8 cellular contexts compared by ENCODE assay signal in genomic region chr2:73970850-73971471, GRCh38. TPM values are rescaled to one million over a fixed set of nuclear protein-coding genes. Genes with fewer than 3 reads are reported as not detected.
A peak's percentile ranks its signal among the peaks of the same experiment; 100 is the strongest.
DNase-seq lines count a peak whose midpoint lies in the region; ATAC-seq, FAIRE-seq and TF ChIP-seq lines count a peak whose summit lies in the region.

No MANE protein-coding gene starts in this region.

- POLR2A ChIA-PET in CD8-positive, alpha-beta memory T cell (lab: Charles Lee) = interaction anchor here (0.6 to 1.4 kb wide), 9 partner anchors 8 to 41 kb away, joined by 3 to 5 read pairs (median 4); no protein-coding TSS in a partner anchor

- no peaks in the 10 kb centered on the region for H3K9me3 ChIP-seq in CD8-positive, alpha-beta memory T cell (ENCODE audit: low read length)
- no peaks in the 10 kb centered on the region for H3K9me3 ChIP-seq in SK-N-MC (ENCODE audit: low read depth, low read length)

- no peaks in the 10 kb centered on the region for H3K36me3 Mint-ChIP-seq in CD8-positive, alpha-beta memory T cell
- H3K36me3 Mint-ChIP-seq in nephron progenitor cell (ENCODE audit: low read depth) = no peaks in the 10 kb centered on the region

- H3K27ac Mint-ChIP-seq in CD8-positive, alpha-beta memory T cell = peak overlapping the region; percentile 86 to 97 (median 94)
- H3K27ac Mint-ChIP-seq in nephron progenitor cell = no peak overlapping the region

- peaks cover 29 to 47% (median 45%) of the 10 kb centered on the region in 3 donors for H3K4me1 Mint-ChIP-seq in CD8-positive, alpha-beta memory T cell
- peaks cover 27% of the 10 kb centered on the region for H3K4me1 Mint-ChIP-seq in nephron progenitor cell

- no peaks in the 10 kb centered on the region for H3K27me3 Mint-ChIP-seq in CD8-positive, alpha-beta memory T cell
- H3K27me3 Mint-ChIP-seq in nephron progenitor cell (ENCODE audit: low read depth, poor library complexity) = peaks cover 27% of the 10 kb centered on the region

- CTCF ChIA-PET in CD8-positive, alpha-beta memory T cell (lab: Charles Lee) = interaction anchor here (0.8 to 4.0 kb wide), 4 partner anchors 12 to 113 kb away, joined by 3 to 16 read pairs (median 3); no protein-coding TSS in a partner anchor

- no peaks in the 10 kb centered on the region for H3K27me3 ChIP-seq in CD8-positive, alpha-beta memory T cell (ENCODE audit: insufficient read depth, low read length, poor library complexity, severe bottlenecking)

- H3K36me3 ChIP-seq in CD8-positive, alpha-beta memory T cell (ENCODE audit: insufficient read depth, low read length) = no peaks in the 10 kb centered on the region
- H3K36me3 ChIP-seq in SK-N-MC (ENCODE audit: insufficient read depth, low read length) = no peaks in the 10 kb centered on the region

- H3K4me3 Mint-ChIP-seq in CD8-positive, alpha-beta memory T cell = peak overlapping the region; percentile 54 to 80 (median 76)
- no peak overlapping the region for H3K4me3 Mint-ChIP-seq in nephron progenitor cell

- peak; percentile 37 to 78 (median 70) for DNase-seq in CD8-positive, alpha-beta memory T cell
- DNase-seq in GM19239 (ENCODE audit: insufficient read length, low spot score) (peak; percentile 53), SK-N-MC (ENCODE audit: low read depth, low spot score) (no peak), cerebellar cortex (ENCODE audit: low spot score) (peak; percentile 55), nephron progenitor cell (peak; percentile 27), retina (no peak), D721Med (ENCODE audit: insufficient read length, low spot score) (no peak)

- peak; percentile 76 for ATAC-seq in HG03354 (IDR thresholded peaks at IDR 0.05; ENCODE audit: poor library complexity, severe bottlenecking, unreplicated experiment)

- peak overlapping the region; percentile 13 for H3K27ac ChIP-seq in CD8-positive, alpha-beta memory T cell (ENCODE audit: low read depth, low read length)
- H3K27ac ChIP-seq in SK-N-MC = peak overlapping the region; percentile 39

- H3K4me1 ChIP-seq in CD8-positive, alpha-beta memory T cell (ENCODE audit: insufficient read depth, low read length) = peaks cover 41% of the 10 kb centered on the region

- H3K9me3 Mint-ChIP-seq in CD8-positive, alpha-beta memory T cell = no peaks in the 10 kb centered on the region
- H3K9me3 Mint-ChIP-seq in nephron progenitor cell = no peaks in the 10 kb centered on the region

- peak overlapping the region; percentile 10 for H3K4me3 ChIP-seq in CD8-positive, alpha-beta memory T cell (ENCODE audit: low read length)
- H3K4me3 ChIP-seq in SK-N-MC = peak overlapping the region; percentile 39; the same call in 1 of the 2 replicates

- FAIRE-seq in GM19239 (lab: Jason Lieb, UNC) (peak; percentile 72), D721Med (lab: Jason Lieb, UNC) (no peak)

- TF ChIP-seq CTCF in nephron progenitor cell (IDR thresholded peaks at IDR 0.05) = no peak
- TF ChIP-seq CTCF in D721Med (IDR thresholded peaks at IDR 0.05; ENCODE audit: insufficient read depth, missing control alignments) = no peak

- peak overlapping the region; percentile 19 for H3K9ac ChIP-seq in SK-N-MC (ENCODE audit: insufficient read length)

RNA-seq across cellular contexts. Expression of gene TET3, which starts 13.7 kb away (rescaled TPM):
- 10 to 100 TPM; 19.9 to 20.5 TPM for total RNA-seq in CD8-positive, alpha-beta memory T cell
- 0.78 TPM for polyA plus RNA-seq in CD8-positive, alpha-beta memory T cell

RNA-seq across cellular contexts. Expression of gene DGUOK, which starts 44.3 kb away (rescaled TPM):
- 10 to 100 TPM; 96.6 to 98.8 TPM for total RNA-seq in CD8-positive, alpha-beta memory T cell
- polyA plus RNA-seq in CD8-positive, alpha-beta memory T cell = 188 TPM

Comparison
In these comparisons a context has a peak if more than half of its experiments do, and no peak if none do; other contexts are left out.
1. DNase-seq: peak in CD8-positive, alpha-beta memory T cell (5 of 5), GM19239 (single experiment), cerebellar cortex (single experiment) and nephron progenitor cell (single experiment); none in SK-N-MC (single experiment), retina (single experiment) and D721Med (single experiment).